Comparison of ENCODE assay signal across 8 cellular contexts in genomic region chr1:15835741-15836510, GRCh38. TPM values are rescaled to one million over a fixed set of nuclear protein-coding genes. Genes with fewer than 3 reads are reported as not detected.
DNase-seq lines count a peak whose midpoint lies in the region; ATAC-seq, FAIRE-seq and TF ChIP-seq lines count a peak whose summit lies in the region.

No MANE protein-coding gene starts in this region.

- H3K9me3 Mint-ChIP-seq in immature natural killer cell, result no peaks in the 10 kb centered on the region

- no peaks in the 10 kb centered on the region for H3K36me3 Mint-ChIP-seq in immature natural killer cell

- H3K4me1 Mint-ChIP-seq in immature natural killer cell, result peaks cover 30 to 50% of the 10 kb centered on the region in 2 donors

- TF ChIP-seq CTCF in AG04449 (IDR thresholded peaks at IDR 0.05; ENCODE audit: insufficient read depth, low read length, missing control alignments), result no peak

- DNase-seq in AG04449 (ENCODE audit: low read depth, low spot score) (peak; percentile 91), NCI-H345 (lab: John Stamatoyannopoulos, UW) (peak; percentile 99), caudate nucleus (lab: John Stamatoyannopoulos, UW) (peak in 60 of 61 donors; percentile 89 to 100 (median 98)), immature natural killer cell (peak; percentile 97 to 99 (median 98)), small intestine (peak; percentile 100)
- peak; percentile 96 to 98 (median 97) for DNase-seq in activated CD4-positive, CD25-positive, alpha-beta regulatory T cell (lab: John Stamatoyannopoulos, UW)

- WGBS in small intestine, 3 donors, result 1 to 3% (median 2%) methylated on average over 61 to 66 of the region's 66 CpGs

- H3K9me3 ChIP-seq in small intestine (ENCODE audit: control insufficient read depth, low read depth), result no peaks in the 10 kb centered on the region

- POLR2A ChIA-PET in AG04449 (lab: Yijun Ruan, JAX), result interaction anchor here (1.0 kb wide), 1 partner anchor 12 kb away, joined by 10 read pairs; the partner anchor contains the start of gene SPEN

- CTCF ChIA-PET in AG04449 (lab: Yijun Ruan, JAX), result interaction anchor here (1.9 kb wide), 1 partner anchor 10 kb away, joined by 4 read pairs; no protein-coding TSS in a partner anchor

- no peaks in the 10 kb centered on the region for H3K36me3 ChIP-seq in small intestine (ENCODE audit: control insufficient read depth in 2 of 2, insufficient read depth in 2 of 2, low read length in 2 of 2)

- H3K27ac ChIP-seq in caudate nucleus (ENCODE audit: low read depth, low read length), result peak overlapping the region; percentile 100
- H3K27ac ChIP-seq in small intestine (ENCODE audit: low read depth in 1 of 2, low read length in 1 of 2), result peak overlapping the region; percentile 99

- ATAC-seq in GM18909 (IDR thresholded peaks at IDR 0.05; ENCODE audit: poor library complexity, unreplicated experiment), result peak; percentile 42
- peak; percentile 62 for ATAC-seq in HG03196 (IDR thresholded peaks at IDR 0.05; ENCODE audit: unreplicated experiment)

- no peaks in the 10 kb centered on the region for H3K27me3 ChIP-seq in small intestine (ENCODE audit: control insufficient read depth in 2 of 2, insufficient read depth in 2 of 2, low read length in 2 of 2)

- H3K4me3 ChIP-seq in AG04449 (ENCODE audit: low read depth, low read length) (peak overlapping the region; percentile 80), small intestine (ENCODE audit: low read depth in 1 of 2, low read length in 2 of 2) (peak overlapping the region; percentile 78 to 82)

- H3K4me3 Mint-ChIP-seq in immature natural killer cell, result peak overlapping the region; percentile 94 to 97 (median 95)

- H3K27me3 Mint-ChIP-seq in immature natural killer cell (ENCODE audit: low read depth in 3 of 3), result peaks cover 25 to 43% (median 29%) of the 10 kb centered on the region in 3 donors

- no peaks in the 10 kb centered on the region for H3K4me1 ChIP-seq in small intestine (ENCODE audit: control insufficient read depth in 2 of 2, insufficient read depth in 1 of 2, low read depth in 1 of 2, low read length in 1 of 2)

- peak overlapping the region; percentile 96 to 98 (median 98) for H3K27ac Mint-ChIP-seq in immature natural killer cell

- no peak for FAIRE-seq in small intestine (lab: Jason Lieb, UNC)

RNA-seq across cellular contexts. Expression of gene SPEN, which starts 11.6 kb away (rescaled TPM):
- polyA plus RNA-seq in immature natural killer cell (10 to 100 TPM in 1 of 3 donors, 1 to 10 TPM in 2; 1.2 to 46.0 (median 6.0) TPM), small intestine (10 to 100 TPM; 12.2 to 19.0 (median 12.7) TPM)

RNA-seq across cellular contexts. Expression of gene UQCRHL, which starts 28.5 kb away (rescaled TPM):
- polyA plus RNA-seq in immature natural killer cell (1 to 10 TPM in 1 of 3 donors, under 1 TPM in 1, not detected in 1; 0.90 to 1.3 TPM), small intestine (1 to 10 TPM; 2.7 to 4.7 (median 3.8) TPM)

Comparison
In these comparisons a context has a peak if more than half of its experiments do, and no peak if none do; other contexts are left out.
1. Peak in every context shown above with its lines: DNase-seq, ATAC-seq, H3K4me3 ChIP-seq and H3K27ac ChIP-seq.